In the genomic region with DNA sequence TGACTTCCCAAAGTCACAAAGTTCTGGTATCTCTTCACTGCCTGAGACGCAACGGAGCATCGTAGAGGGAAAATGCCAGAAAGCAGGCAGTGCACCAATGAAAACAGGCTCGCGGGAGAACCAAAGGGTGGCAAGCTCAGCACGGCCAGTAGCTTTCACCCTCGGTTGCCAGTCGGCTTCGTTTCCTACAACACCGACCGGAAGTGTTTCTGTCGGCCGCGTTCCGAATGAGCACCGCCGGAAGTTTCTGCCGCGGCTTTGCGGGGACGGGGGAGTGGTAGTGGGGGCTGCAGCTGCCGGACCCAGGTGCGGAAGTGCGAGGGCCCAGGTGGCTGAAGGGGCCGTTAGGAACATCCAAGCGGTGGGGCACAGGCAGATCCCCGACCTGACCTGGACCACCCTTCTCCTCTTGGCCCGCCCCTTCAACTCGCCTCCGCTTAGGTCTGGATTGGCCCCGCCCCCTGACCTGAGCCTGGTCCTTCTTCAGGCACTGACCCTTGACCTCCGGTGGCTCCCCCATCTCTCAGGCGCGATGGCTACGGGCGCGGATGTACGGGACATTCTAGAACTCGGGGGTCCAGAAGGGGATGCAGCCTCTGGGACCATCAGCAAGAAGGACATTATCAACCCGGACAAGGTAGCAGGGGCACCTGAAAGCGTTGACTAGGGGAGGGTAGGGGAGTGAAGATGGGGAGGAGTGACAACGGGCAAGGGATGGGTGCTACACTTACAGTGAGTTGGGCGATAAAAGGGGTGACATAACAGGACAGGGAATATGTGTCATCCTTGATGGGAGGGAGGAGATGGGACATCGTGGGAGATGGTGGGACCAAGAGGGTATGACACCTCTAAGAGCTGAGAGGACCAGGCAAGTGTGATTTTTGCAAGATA, we compare ENCODE assay signal across 1 cellular context.
A peak's percentile ranks its signal among the peaks of the same experiment; 100 is the strongest.
TF ChIP-seq lines count a peak whose summit lies in the region.

A gene with protein sequence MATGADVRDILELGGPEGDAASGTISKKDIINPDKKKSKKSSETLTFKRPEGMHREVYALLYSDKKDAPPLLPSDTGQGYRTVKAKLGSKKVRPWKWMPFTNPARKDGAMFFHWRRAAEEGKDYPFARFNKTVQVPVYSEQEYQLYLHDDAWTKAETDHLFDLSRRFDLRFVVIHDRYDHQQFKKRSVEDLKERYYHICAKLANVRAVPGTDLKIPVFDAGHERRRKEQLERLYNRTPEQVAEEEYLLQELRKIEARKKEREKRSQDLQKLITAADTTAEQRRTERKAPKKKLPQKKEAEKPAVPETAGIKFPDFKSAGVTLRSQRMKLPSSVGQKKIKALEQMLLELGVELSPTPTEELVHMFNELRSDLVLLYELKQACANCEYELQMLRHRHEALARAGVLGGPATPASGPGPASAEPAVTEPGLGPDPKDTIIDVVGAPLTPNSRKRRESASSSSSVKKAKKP (plus strand): TSS at position 250 of the 891 bp plus-strand sequence. CDS start 283 bp downstream, at position 533.

TF ChIP-seq in A549, 52 proteins besides CTCF, POLR2A, EP300 and RAD21 (continued from another document):
- TF ChIP-seq, protein P1, sequence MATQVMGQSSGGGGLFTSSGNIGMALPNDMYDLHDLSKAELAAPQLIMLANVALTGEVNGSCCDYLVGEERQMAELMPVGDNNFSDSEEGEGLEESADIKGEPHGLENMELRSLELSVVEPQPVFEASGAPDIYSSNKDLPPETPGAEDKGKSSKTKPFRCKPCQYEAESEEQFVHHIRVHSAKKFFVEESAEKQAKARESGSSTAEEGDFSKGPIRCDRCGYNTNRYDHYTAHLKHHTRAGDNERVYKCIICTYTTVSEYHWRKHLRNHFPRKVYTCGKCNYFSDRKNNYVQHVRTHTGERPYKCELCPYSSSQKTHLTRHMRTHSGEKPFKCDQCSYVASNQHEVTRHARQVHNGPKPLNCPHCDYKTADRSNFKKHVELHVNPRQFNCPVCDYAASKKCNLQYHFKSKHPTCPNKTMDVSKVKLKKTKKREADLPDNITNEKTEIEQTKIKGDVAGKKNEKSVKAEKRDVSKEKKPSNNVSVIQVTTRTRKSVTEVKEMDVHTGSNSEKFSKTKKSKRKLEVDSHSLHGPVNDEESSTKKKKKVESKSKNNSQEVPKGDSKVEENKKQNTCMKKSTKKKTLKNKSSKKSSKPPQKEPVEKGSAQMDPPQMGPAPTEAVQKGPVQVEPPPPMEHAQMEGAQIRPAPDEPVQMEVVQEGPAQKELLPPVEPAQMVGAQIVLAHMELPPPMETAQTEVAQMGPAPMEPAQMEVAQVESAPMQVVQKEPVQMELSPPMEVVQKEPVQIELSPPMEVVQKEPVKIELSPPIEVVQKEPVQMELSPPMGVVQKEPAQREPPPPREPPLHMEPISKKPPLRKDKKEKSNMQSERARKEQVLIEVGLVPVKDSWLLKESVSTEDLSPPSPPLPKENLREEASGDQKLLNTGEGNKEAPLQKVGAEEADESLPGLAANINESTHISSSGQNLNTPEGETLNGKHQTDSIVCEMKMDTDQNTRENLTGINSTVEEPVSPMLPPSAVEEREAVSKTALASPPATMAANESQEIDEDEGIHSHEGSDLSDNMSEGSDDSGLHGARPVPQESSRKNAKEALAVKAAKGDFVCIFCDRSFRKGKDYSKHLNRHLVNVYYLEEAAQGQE (IDR thresholded peaks at IDR 0.05): no peak
- TF ChIP-seq, protein P2, sequence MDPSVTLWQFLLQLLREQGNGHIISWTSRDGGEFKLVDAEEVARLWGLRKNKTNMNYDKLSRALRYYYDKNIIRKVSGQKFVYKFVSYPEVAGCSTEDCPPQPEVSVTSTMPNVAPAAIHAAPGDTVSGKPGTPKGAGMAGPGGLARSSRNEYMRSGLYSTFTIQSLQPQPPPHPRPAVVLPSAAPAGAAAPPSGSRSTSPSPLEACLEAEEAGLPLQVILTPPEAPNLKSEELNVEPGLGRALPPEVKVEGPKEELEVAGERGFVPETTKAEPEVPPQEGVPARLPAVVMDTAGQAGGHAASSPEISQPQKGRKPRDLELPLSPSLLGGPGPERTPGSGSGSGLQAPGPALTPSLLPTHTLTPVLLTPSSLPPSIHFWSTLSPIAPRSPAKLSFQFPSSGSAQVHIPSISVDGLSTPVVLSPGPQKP (IDR thresholded peaks at IDR 0.05; ENCODE audit: low read depth, low read length): no peak
- TF ChIP-seq ZSCAN20 (CRISPR knock-in tag; IDR thresholded peaks at IDR 0.05) (no peak), CHD4 (IDR thresholded peaks at IDR 0.05; ENCODE audit: borderline replicate concordance) (no peak), KDM1A (IDR thresholded peaks at IDR 0.05; ENCODE audit: low read depth) (no peak), CBX2 (IDR thresholded peaks at IDR 0.05; ENCODE audit: borderline replicate concordance, low read depth) (no peak), MAFK (IDR thresholded peaks at IDR 0.05; ENCODE audit: partially characterized antibody) (no peak), KDM5A (IDR thresholded peaks at IDR 0.05) (0 out of 2 replicates have a peak, but pooled peaks have one; percentile 12), ESRRA (IDR thresholded peaks at IDR 0.05; ENCODE audit: borderline replicate concordance, low read length) (no peak), CHD2 (IDR thresholded peaks at IDR 0.05; ENCODE audit: low read length, partially characterized antibody) (no peak), SMC3 (IDR thresholded peaks at IDR 0.05) (peak; percentile 45), SREBF2 (IDR thresholded peaks at IDR 0.05) (no peak), EHF (CRISPR knock-in tag; IDR thresholded peaks at IDR 0.05) (no peak), RFX5 (IDR thresholded peaks at IDR 0.05) (no peak), FOSL2 (IDR thresholded peaks at IDR 0.05) (no peak), FOSL2 (CRISPR knock-in tag; IDR thresholded peaks at IDR 0.05) (no peak)
- TF ChIP-seq, protein P3, sequence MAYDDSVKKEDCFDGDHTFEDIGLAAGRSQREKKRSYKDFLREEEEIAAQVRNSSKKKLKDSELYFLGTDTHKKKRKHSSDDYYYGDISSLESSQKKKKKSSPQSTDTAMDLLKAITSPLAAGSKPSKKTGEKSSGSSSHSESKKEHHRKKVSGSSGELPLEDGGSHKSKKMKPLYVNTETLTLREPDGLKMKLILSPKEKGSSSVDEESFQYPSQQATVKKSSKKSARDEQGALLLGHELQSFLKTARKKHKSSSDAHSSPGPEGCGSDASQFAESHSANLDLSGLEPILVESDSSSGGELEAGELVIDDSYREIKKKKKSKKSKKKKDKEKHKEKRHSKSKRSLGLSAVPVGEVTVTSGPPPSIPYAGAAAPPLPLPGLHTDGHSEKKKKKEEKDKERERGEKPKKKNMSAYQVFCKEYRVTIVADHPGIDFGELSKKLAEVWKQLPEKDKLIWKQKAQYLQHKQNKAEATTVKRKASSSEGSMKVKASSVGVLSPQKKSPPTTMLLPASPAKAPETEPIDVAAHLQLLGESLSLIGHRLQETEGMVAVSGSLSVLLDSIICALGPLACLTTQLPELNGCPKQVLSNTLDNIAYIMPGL (CRISPR knock-in tag; IDR thresholded peaks at IDR 0.05; ENCODE audit: borderline replicate concordance): no peak
- TF ChIP-seq, protein P4, sequence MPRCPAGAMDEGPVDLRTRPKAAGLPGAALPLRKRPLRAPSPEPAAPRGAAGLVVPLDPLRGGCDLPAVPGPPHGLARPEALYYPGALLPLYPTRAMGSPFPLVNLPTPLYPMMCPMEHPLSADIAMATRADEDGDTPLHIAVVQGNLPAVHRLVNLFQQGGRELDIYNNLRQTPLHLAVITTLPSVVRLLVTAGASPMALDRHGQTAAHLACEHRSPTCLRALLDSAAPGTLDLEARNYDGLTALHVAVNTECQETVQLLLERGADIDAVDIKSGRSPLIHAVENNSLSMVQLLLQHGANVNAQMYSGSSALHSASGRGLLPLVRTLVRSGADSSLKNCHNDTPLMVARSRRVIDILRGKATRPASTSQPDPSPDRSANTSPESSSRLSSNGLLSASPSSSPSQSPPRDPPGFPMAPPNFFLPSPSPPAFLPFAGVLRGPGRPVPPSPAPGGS (IDR thresholded peaks at IDR 0.05): no peak
